In the genomic region with DNA sequence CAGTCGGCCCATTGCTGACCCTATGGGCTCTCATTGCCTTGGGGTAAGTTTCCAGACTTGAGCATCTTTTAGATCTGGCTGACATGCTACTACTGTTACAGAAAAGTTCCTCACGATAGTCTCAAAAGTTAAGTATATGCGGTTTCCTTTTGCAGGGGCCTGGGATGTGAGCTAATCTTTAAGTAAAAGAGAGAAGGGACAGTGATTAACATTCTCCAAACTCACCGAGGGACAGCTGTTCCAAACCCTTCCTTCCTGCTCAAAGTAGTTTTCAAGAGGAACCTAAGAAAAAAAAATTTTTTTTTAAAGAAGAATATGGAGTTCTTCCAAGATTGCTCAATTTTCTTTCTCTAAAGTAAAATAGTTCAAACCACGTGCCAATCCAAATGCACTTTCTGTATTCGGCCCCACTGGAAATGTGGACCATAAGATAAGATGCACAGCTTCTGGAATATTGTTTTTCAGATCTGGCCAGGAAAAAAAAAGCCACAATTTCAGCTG, we compare ENCODE assay signal across 14 cellular contexts.
DNase-seq lines count a peak whose midpoint lies in the region; ATAC-seq and TF ChIP-seq lines count a peak whose summit lies in the region.
"Had no signal": no experiment of that assay in that cellular context is flagged by ENCODE, and none has a peak within 500 bp of the region (broad histone marks: within the 10 kb centered on the region; RNA-seq: fewer than 3 reads in every experiment).

No MANE protein-coding gene starts in this region.

- ATAC-seq in SK-N-SH treated with all-trans-retinoic acid at 6 μM for 48 hours (no peak), gastroesophageal sphincter (peak; percentile 49)
- no peak for ATAC-seq in CD4-positive, alpha-beta T cell (ENCODE audit: poor library complexity)

- intact Hi-C loops in vagina (cut with DNase I), result loop anchor here (2.0 kb wide), 1 partner anchor 42 kb away; no protein-coding TSS in a partner anchor
- intact Hi-C loops in CD4-positive, alpha-beta T cell (cut with DNase I, micrococcal nuclease), result no loop called here

- H3K4me3 Mint-ChIP-seq in neural progenitor cell, result no peak overlapping the region
- no peak overlapping the region for H3K4me3 Mint-ChIP-seq in CD4-positive, alpha-beta T cell

- 58% methylated on average over 6 of the region's 6 CpGs for WGBS in SK-N-SH (ENCODE audit: low lambda C conversion rate)
- WGBS in gastroesophageal sphincter (ENCODE audit: low coverage in 1 of 2), 2 donors, result 10 to 37% methylated on average over 4 to 5 of the region's 6 CpGs

- TF ChIP-seq RAD21 in SK-N-SH (IDR thresholded peaks at IDR 0.05; ENCODE audit: low read length), result no peak

- DNase-seq in SK-N-SH, result no peak
- no peak for DNase-seq in neural progenitor cell (ENCODE audit: low spot score)
- DNase-seq in vagina (ENCODE audit: extremely low spot score in 2 of 2), result no peak
- DNase-seq in CD4-positive, alpha-beta T cell, result no peak
- DNase-seq in NCI-H2227 (lab: John Stamatoyannopoulos, UW; ENCODE audit: unreplicated experiment), result no peak
- DNase-seq in activated CD4-positive, alpha-beta T cell treated with anti-CD3 and anti-CD28 coated beads, Interleukin-2, amount 50 U/mL, for 48 hours, result no peak
- DNase-seq: activated CD4-positive, alpha-beta T cell treated with anti-CD3 and anti-CD28 coated beads, Interleukin-2, amount 50 U/mL, for 1 hour; activated naive CD4-positive, alpha-beta T cell treated with Interleukin-2 at 50 U/mL for 16 hours; hippocampal formation; Karpas-422; NCI-H187 treated with DMSO at 0.1 percent for 48 hours had no signal

- peaks cover 8% of the 10 kb centered on the region for H3K9me3 Mint-ChIP-seq in neural progenitor cell
- H3K9me3 Mint-ChIP-seq in CD4-positive, alpha-beta T cell, result no peaks in the 10 kb centered on the region

- H3K9me3 ChIP-seq in SK-N-SH, result no peaks in the 10 kb centered on the region
- no peaks in the 10 kb centered on the region for H3K9me3 ChIP-seq in gastroesophageal sphincter
- no peaks in the 10 kb centered on the region for H3K9me3 ChIP-seq in neural progenitor cell (ENCODE audit: low read depth)
- H3K9me3 ChIP-seq in vagina, result no peaks in the 10 kb centered on the region
- H3K9me3 ChIP-seq in CD4-positive, alpha-beta T cell (ENCODE audit: control insufficient read depth, low read length), result no peaks in the 10 kb centered on the region

- H3K36me3 ChIP-seq in SK-N-SH (replicated peaks in 1 of 2; ENCODE audit: control insufficient read depth in 1 of 2, insufficient read depth in 2 of 2, low read length in 1 of 2) (no peaks in the 10 kb centered on the region), gastroesophageal sphincter (no peaks in the 10 kb centered on the region), neural progenitor cell (no peaks in the 10 kb centered on the region), vagina (no peaks in the 10 kb centered on the region)

- H2AFZ ChIP-seq in SK-N-SH (ENCODE audit: low read depth) (peak overlapping the region; percentile 63), neural progenitor cell (replicated peaks) (no peak overlapping the region)

- peaks cover 75% of the 10 kb centered on the region for H3K4me1 Mint-ChIP-seq in neural progenitor cell
- no peaks in the 10 kb centered on the region for H3K4me1 Mint-ChIP-seq in CD4-positive, alpha-beta T cell (ENCODE audit: low read depth)

- H3K4me2 ChIP-seq in SK-N-SH, result peak overlapping the region; percentile 23; the same call in 1 of the 2 replicates
- H3K4me2 ChIP-seq in neural progenitor cell, result peak overlapping the region; percentile 57

- TF ChIP-seq POLR2A in gastroesophageal sphincter (IDR thresholded peaks at IDR 0.05) (no peak), vagina (IDR thresholded peaks at IDR 0.05) (no peak)

- H3K27ac ChIP-seq in SK-N-SH (ENCODE audit: low read depth in 2 of 2, low read length in 1 of 2) (peak overlapping the region; percentile 14 to 41; a peak in 2 of 4 replicates), gastroesophageal sphincter (peak overlapping the region; percentile 20 to 68 (median 46)), neural progenitor cell (no peak overlapping the region), vagina (peak overlapping the region; percentile 27)
- H3K27ac ChIP-seq in CD4-positive, alpha-beta T cell (ENCODE audit: low read depth, low read length), result no peak overlapping the region
- H3K27ac ChIP-seq: 22Rv1 had no signal

- H3K4me3 ChIP-seq in SK-N-SH (ENCODE audit: low read depth in 2 of 2, low read length in 1 of 2) (no peak overlapping the region), gastroesophageal sphincter (no peak overlapping the region), neural progenitor cell (no peak overlapping the region), vagina (no peak overlapping the region)

- peaks cover 3% of the 10 kb centered on the region for H3K36me3 Mint-ChIP-seq in neural progenitor cell
- H3K36me3 Mint-ChIP-seq in CD4-positive, alpha-beta T cell (ENCODE audit: low read depth), result no peaks in the 10 kb centered on the region

- H3K27me3 Mint-ChIP-seq in neural progenitor cell (ENCODE audit: insufficient read depth, low read depth), result peaks cover 14% of the 10 kb centered on the region
- no peaks in the 10 kb centered on the region for H3K27me3 Mint-ChIP-seq in CD4-positive, alpha-beta T cell

- peak overlapping the region; percentile 41 for H3K27ac Mint-ChIP-seq in neural progenitor cell
- no peak overlapping the region for H3K27ac Mint-ChIP-seq in CD4-positive, alpha-beta T cell

- CTCF ChIA-PET in SK-N-SH (lab: Yijun Ruan, JAX), result interaction anchor here (0.7 to 1.5 kb wide), 3 partner anchors 12 to 220 kb away, joined by 3 to 4 read pairs (median 3); no protein-coding TSS in a partner anchor
- CTCF ChIA-PET in CD4-positive, alpha-beta T cell (lab: Charles Lee), result interaction anchor here (0.6 kb wide), 1 partner anchor 137 kb away, joined by 3 read pairs; no protein-coding TSS in a partner anchor

- TF ChIP-seq EP300 in SK-N-SH (IDR thresholded peaks at IDR 0.05; ENCODE audit: borderline replicate concordance in 1 of 2, low read depth in 1 of 2, low read length in 1 of 2) (no peak), gastroesophageal sphincter (IDR thresholded peaks at IDR 0.05) (no peak)

- H4K20me1 ChIP-seq in SK-N-SH (ENCODE audit: insufficient read depth) (no peaks in the 10 kb centered on the region), neural progenitor cell (ENCODE audit: low read depth) (peaks cover 19% of the 10 kb centered on the region)

- H3K27me3 ChIP-seq in SK-N-SH (ENCODE audit: insufficient read depth) (no peaks in the 10 kb centered on the region), gastroesophageal sphincter (no peaks in the 10 kb centered on the region), neural progenitor cell (peaks cover 78% of the 10 kb centered on the region), vagina (no peaks in the 10 kb centered on the region)
- no peaks in the 10 kb centered on the region for H3K27me3 ChIP-seq in CD4-positive, alpha-beta T cell (ENCODE audit: control insufficient read depth, insufficient read depth, low read length)

- H3F3A ChIP-seq in SK-N-SH (replicated peaks; ENCODE audit: insufficient read depth), result peaks cover 5% of the 10 kb centered on the region
- peaks cover 23% of the 10 kb centered on the region for H3F3A ChIP-seq in neural progenitor cell (ENCODE audit: low read depth)

- POLR2A ChIA-PET in SK-N-SH (lab: Yijun Ruan, JAX), result interaction anchor here (0.5 to 0.6 kb wide), 2 partner anchors 19 to 200 kb away, joined by 3 to 4 read pairs; no protein-coding TSS in a partner anchor
- POLR2A ChIA-PET in CD4-positive, alpha-beta T cell (lab: Charles Lee), result interaction anchor here (0.6 kb wide), 1 partner anchor 57 kb away, joined by 3 read pairs; no protein-coding TSS in a partner anchor

- H3K9me2 ChIP-seq in SK-N-SH, result no peaks in the 10 kb centered on the region

- H3K4me1 ChIP-seq in SK-N-SH (ENCODE audit: control insufficient read depth in 1 of 2, insufficient read depth in 2 of 2, low read depth in 1 of 2, low read length in 1 of 2) (peaks cover 9 to 13% of the 10 kb centered on the region in 2 experiments), gastroesophageal sphincter (peaks cover 3 to 66% (median 11%) of the 10 kb centered on the region in 3 donors), neural progenitor cell (peaks cover 27% of the 10 kb centered on the region), vagina (peaks cover 14% of the 10 kb centered on the region)

- no peak overlapping the region; the same call in 1 of the 2 replicates for H3K9ac ChIP-seq in SK-N-SH
- no peak overlapping the region for H3K9ac ChIP-seq in neural progenitor cell

- TF ChIP-seq CTCF in SK-N-SH (IDR thresholded peaks at IDR 0.05) (no peak), gastroesophageal sphincter (IDR thresholded peaks at IDR 0.05) (no peak), neural progenitor cell (IDR thresholded peaks at IDR 0.05) (no peak), vagina (IDR thresholded peaks at IDR 0.05) (no peak)
- TF ChIP-seq CTCF in CD4-positive, alpha-beta T cell (IDR thresholded peaks at IDR 0.05), result no peak

- H3K79me2 ChIP-seq in SK-N-SH (ENCODE audit: insufficient read depth), result no peaks in the 10 kb centered on the region
- H3K79me2 ChIP-seq in neural progenitor cell (ENCODE audit: low read depth), result no peaks in the 10 kb centered on the region

TF ChIP-seq in SK-N-SH, 30 proteins besides CTCF, POLR2A, EP300 and RAD21 (continues in another document):
- TF ChIP-seq MXI1 (IDR thresholded peaks at IDR 0.05; ENCODE audit: low read depth, low read length), result no peak
- TF ChIP-seq PBX3 (IDR thresholded peaks at IDR 0.05), result no peak
- TF ChIP-seq SMC3 (IDR thresholded peaks at IDR 0.05; ENCODE audit: low read depth, low read length), result no peak
- TF ChIP-seq ELF1 (IDR thresholded peaks at IDR 0.05), result no peak

TF ChIP-seq in SK-N-SH treated with all-trans-retinoic acid at 6 μM for 48 hours, 23 proteins besides CTCF, POLR2A, EP300 and RAD21 (continues in another document):
- TF ChIP-seq, protein P1, sequence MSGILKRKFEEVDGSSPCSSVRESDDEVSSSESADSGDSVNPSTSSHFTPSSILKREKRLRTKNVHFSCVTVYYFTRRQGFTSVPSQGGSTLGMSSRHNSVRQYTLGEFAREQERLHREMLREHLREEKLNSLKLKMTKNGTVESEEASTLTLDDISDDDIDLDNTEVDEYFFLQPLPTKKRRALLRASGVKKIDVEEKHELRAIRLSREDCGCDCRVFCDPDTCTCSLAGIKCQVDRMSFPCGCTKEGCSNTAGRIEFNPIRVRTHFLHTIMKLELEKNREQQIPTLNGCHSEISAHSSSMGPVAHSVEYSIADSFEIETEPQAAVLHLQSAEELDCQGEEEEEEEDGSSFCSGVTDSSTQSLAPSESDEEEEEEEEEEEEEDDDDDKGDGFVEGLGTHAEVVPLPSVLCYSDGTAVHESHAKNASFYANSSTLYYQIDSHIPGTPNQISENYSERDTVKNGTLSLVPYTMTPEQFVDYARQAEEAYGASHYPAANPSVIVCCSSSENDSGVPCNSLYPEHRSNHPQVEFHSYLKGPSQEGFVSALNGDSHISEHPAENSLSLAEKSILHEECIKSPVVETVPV (CRISPR knock-in tag; IDR thresholded peaks at IDR 0.05), result no peak
- no peak for TF ChIP-seq ESRRG (CRISPR knock-in tag; IDR thresholded peaks at IDR 0.05)

Comparison
In these comparisons a context has a peak if more than half of its experiments do, and no peak if none do; other contexts are left out.
1. H3K27ac ChIP-seq: peak in SK-N-SH (2 of 2), gastroesophageal sphincter (4 of 4) and vagina (single experiment); none in neural progenitor cell (single experiment) and CD4-positive, alpha-beta T cell (single experiment).